Comparison of ENCODE assay signal across 24 cellular contexts in genomic region chr4:78100060-78100459, GRCh38. TPM values are rescaled to one million over a fixed set of nuclear protein-coding genes. Genes with fewer than 3 reads are reported as not detected.
DNase-seq lines count a peak whose midpoint lies in the region; ATAC-seq and TF ChIP-seq lines count a peak whose summit lies in the region.
"Had no signal": no experiment of that assay in that cellular context is flagged by ENCODE, and none has a peak within 500 bp of the region (broad histone marks: within the 10 kb centered on the region; RNA-seq: fewer than 3 reads in every experiment).

No MANE protein-coding gene starts in this region.

- TF ChIP-seq CTCF in fibroblast of the aortic adventitia (IDR thresholded peaks at IDR 0.05; ENCODE audit: insufficient read depth, low read length) = no peak

- no peak overlapping the region for H4K91ac ChIP-seq in neuronal stem cell (ENCODE audit: low read depth, low read length, poor library complexity)

- no peak overlapping the region for H2BK15ac ChIP-seq in neuronal stem cell (ENCODE audit: low read length)

- H2BK120ac ChIP-seq in neuronal stem cell (ENCODE audit: low read depth, low read length) = no peak overlapping the region

- H3K36me3 ChIP-seq in HUES64 (ENCODE audit: insufficient read depth, low read length) (peaks cover 24% of the 10 kb centered on the region), neuronal stem cell (replicated peaks in 1 of 2; ENCODE audit: control insufficient read depth in 2 of 2, insufficient read depth in 2 of 2, low read length in 2 of 2) (no peaks in the 10 kb centered on the region)
- H3K36me3 ChIP-seq: Peyer's patch, suprapubic skin had no signal

- H3K4me3 ChIP-seq in HUES64 (ENCODE audit: low read length) = no peak overlapping the region
- H3K4me3 ChIP-seq in fibroblast of the aortic adventitia (ENCODE audit: low read depth, low read length) = no peak overlapping the region
- H3K4me3 ChIP-seq in neuronal stem cell (ENCODE audit: low read length in 2 of 2) = no peak overlapping the region
- H3K4me3 ChIP-seq: GM12878, Peyer's patch, suprapubic skin had no signal

- H3K79me1 ChIP-seq in neuronal stem cell (ENCODE audit: low read depth, low read length) = no peaks in the 10 kb centered on the region

- H3K4ac ChIP-seq in neuronal stem cell (ENCODE audit: low read length) = no peak overlapping the region

- H2AK5ac ChIP-seq in neuronal stem cell (ENCODE audit: low read depth, low read length) = no peak overlapping the region

- no peak overlapping the region for H3K27ac ChIP-seq in HUES64 (ENCODE audit: low read depth, low read length)
- no peak overlapping the region for H3K27ac ChIP-seq in neuronal stem cell (replicated peaks; ENCODE audit: low read length)
- H3K27ac ChIP-seq: Peyer's patch, suprapubic skin had no signal

- H2BK12ac ChIP-seq in neuronal stem cell (ENCODE audit: low read length) = no peak overlapping the region

- H3K4me1 ChIP-seq in HUES64 (ENCODE audit: insufficient read depth, low read length) = 0 out of 2 replicates have a peak, but pooled peaks cover 3% of the 10 kb centered on the region
- peaks cover 0 to 3% of the 10 kb centered on the region in 2 donors for H3K4me1 ChIP-seq in neuronal stem cell (ENCODE audit: control insufficient read depth in 2 of 2, insufficient read depth in 1 of 2, low read depth in 1 of 2, low read length in 2 of 2)
- H3K4me1 ChIP-seq: Peyer's patch, suprapubic skin had no signal

- H3K18ac ChIP-seq in neuronal stem cell (ENCODE audit: low read length) = no peak overlapping the region

- peaks cover 19% of the 10 kb centered on the region for H3K9me3 ChIP-seq in HUES64 (ENCODE audit: insufficient read depth, low read depth, low read length)
- peaks cover 0 to 1% of the 10 kb centered on the region in 2 donors for H3K9me3 ChIP-seq in neuronal stem cell (replicated peaks in 1 of 2; ENCODE audit: control insufficient read depth in 2 of 2, insufficient read depth in 1 of 2, low read depth in 1 of 2, low read length in 2 of 2)
- H3K9me3 ChIP-seq: Peyer's patch, suprapubic skin had no signal

- H2BK5ac ChIP-seq in neuronal stem cell (ENCODE audit: low read length) = no peak overlapping the region

- H3K4me2 ChIP-seq in neuronal stem cell (ENCODE audit: insufficient read depth, low read length, poor library complexity, severe bottlenecking) = no peak overlapping the region

- H3K27me3 ChIP-seq in HUES64 (ENCODE audit: insufficient read depth, low read length) (no peaks in the 10 kb centered on the region), neuronal stem cell (ENCODE audit: control insufficient read depth in 3 of 3, insufficient read depth in 3 of 3, low read depth in 1 of 3, low read length in 3 of 3) (no peaks in the 10 kb centered on the region)
- H3K27me3 ChIP-seq: Peyer's patch, suprapubic skin had no signal

- ATAC-seq in HG03571 (IDR thresholded peaks at IDR 0.05; ENCODE audit: unreplicated experiment) = no peak
- ATAC-seq: GM12878 had no signal

- no peak overlapping the region for H3K14ac ChIP-seq in neuronal stem cell (ENCODE audit: low read length)

- H2AFZ ChIP-seq in neuronal stem cell (ENCODE audit: low read length) = peak overlapping the region; percentile 17

- no peak overlapping the region for H3K23ac ChIP-seq in neuronal stem cell (ENCODE audit: low read depth, low read length, poor library complexity)

- 0 out of 2 replicates have a peak overlapping the region, but pooled peaks have one; percentile 3 for H3K9ac ChIP-seq in HUES64 (ENCODE audit: low read depth, low read length)
- no peak overlapping the region for H3K9ac ChIP-seq in neuronal stem cell (ENCODE audit: low read depth, low read length, poor library complexity)

- DNase-seq in AG08395 (ENCODE audit: low spot score) (peak; percentile 38), fibroblast of the aortic adventitia (ENCODE audit: low read depth) (peak; percentile 30), neuronal stem cell (ENCODE audit: low spot score) (no peak), activated T-cell treated with anti-CD3 and anti-CD28 coated beads for 4 hours (no peak), SKM-1 (lab: John Stamatoyannopoulos, UW; ENCODE audit: unreplicated experiment) (no peak), NCI-H1417 treated with DMSO at 0.1 percent for 48 hours (lab: John Stamatoyannopoulos, UW) (no peak)
- DNase-seq: ACHN; activated B cell treated with CpG ODN at 0.5 μM for 24 hours; activated CD4-positive, alpha-beta memory T cell treated with anti-CD3 and anti-CD28 coated beads for 36 hours; activated T-cell treated with anti-CD3 and anti-CD28 coated beads, Interleukin-2, amount 50 U/mL, for 1 hour; amniotic stem cell; CD4-positive, CD25-positive, alpha-beta regulatory T cell; DMS 273 treated with DMSO at 0.1 percent for 48 hours; kidney glomerular epithelial cell; NCI-H1092; NCI-H2081; NCI-H510A; NK-92 treated with Interleukin-12 subunit alpha and Interleukin-12 subunit beta, amount 100 ng/mL, for 24 hours; occipital lobe; Peyer's patch had no signal

- no peak overlapping the region for H4K8ac ChIP-seq in neuronal stem cell (ENCODE audit: low read depth, low read length)

RNA-seq across cellular contexts. Expression of gene FRAS1, which starts 42.9 kb away (rescaled TPM):
- polyA plus RNA-seq in HUES64 (2013, experiment 1 of 2) = 17.5 TPM
- 18.6 TPM for polyA plus RNA-seq in HUES64 (2013, experiment 2 of 2)
- 1.9 and 16.8 TPM in 2 replicates for total RNA-seq in fibroblast of the aortic adventitia (ENCODE audit: low replicate concordance)
- polyA plus RNA-seq in neuronal stem cell (2013, experiment 1 of 2) = 3.7 TPM
- polyA plus RNA-seq in neuronal stem cell (2013, experiment 2 of 2) = 3.9 TPM
- total RNA-seq: activated B cell treated with CpG ODN at 0.5 μM for 24 hours; activated CD4-positive, alpha-beta memory T cell treated with anti-CD3 and anti-CD28 coated beads for 36 hours; CD4-positive, CD25-positive, alpha-beta regulatory T cell had no signal
- polyA plus RNA-seq: CD4-positive, CD25-positive, alpha-beta regulatory T cell had no signal

Comparison
In these comparisons a context has a peak if more than half of its experiments do, and no peak if none do; other contexts are left out.
1. DNase-seq: peak in AG08395 (single experiment) and fibroblast of the aortic adventitia (single experiment); none in neuronal stem cell (single experiment), activated T-cell treated with anti-CD3 and anti-CD28 coated beads for 4 hours (single experiment), SKM-1 (single experiment) and NCI-H1417 treated with DMSO at 0.1 percent for 48 hours (single experiment).